Comparison of ENCODE assay signal across 17 cellular contexts in genomic region chr2:70145851-70146739, GRCh38. TPM values are rescaled to one million over a fixed set of nuclear protein-coding genes. Genes with fewer than 3 reads are reported as not detected.
DNase-seq lines count a peak whose midpoint lies in the region; ATAC-seq and TF ChIP-seq lines count a peak whose summit lies in the region.
"Had no signal": no experiment of that assay in that cellular context is flagged by ENCODE, and none has a peak within 500 bp of the region (broad histone marks: within the 10 kb centered on the region; RNA-seq: fewer than 3 reads in every experiment).

No MANE protein-coding gene starts in this region.

- H3K4me3 ChIP-seq in epithelial cell of esophagus (ENCODE audit: low read length) = no peak overlapping the region
- H3K4me3 ChIP-seq: dorsolateral prefrontal cortex, left ventricle myocardium inferior, prostate gland had no signal

- ATAC-seq in stimulated activated naive CD8-positive, alpha-beta T cell treated with anti-CD3 and anti-CD28 coated beads, Interleukin-15, amount 100 ng/mL, for 72 hours = peak; percentile 29
- no peak for ATAC-seq in HG03378 (IDR thresholded peaks at IDR 0.05; ENCODE audit: unreplicated experiment)
- ATAC-seq: PC-3 had no signal

- peak overlapping the region; percentile 39 for H3K27ac Mint-ChIP-seq in activated CD4-positive, alpha-beta memory T cell treated with anti-CD3 and anti-CD28 coated beads for 36 hours
- H3K27ac Mint-ChIP-seq in stimulated activated naive CD8-positive, alpha-beta T cell treated with anti-CD3 and anti-CD28 coated beads, Interleukin-15, amount 100 ng/mL, for 72 hours = peak overlapping the region; percentile 21 to 87

- peak; percentile 45 for DNase-seq in stimulated activated CD4-positive, alpha-beta T cell treated with anti-CD3 and anti-CD28 coated beads, Interleukin-15, amount 100 ng/mL, for 24 hours
- no peak for DNase-seq in stimulated activated CD4-positive, alpha-beta T cell treated with anti-CD3 and anti-CD28 coated beads, Interleukin-4, amount 100 ng/mL, for 1 hour
- DNase-seq in activated CD4-positive, alpha-beta memory T cell treated with anti-CD3 and anti-CD28 coated beads for 36 hours = peak; percentile 66
- DNase-seq in epithelial cell of esophagus (ENCODE audit: low read depth) = peak; percentile 36
- peak in 1 of 2 donors; percentile 54 for DNase-seq in stimulated activated naive CD8-positive, alpha-beta T cell treated with anti-CD3 and anti-CD28 coated beads, Interleukin-15, amount 100 ng/mL, for 72 hours
- no peak for DNase-seq in stimulated activated naive CD4-positive, alpha-beta T cell (lab: John Stamatoyannopoulos, UW)
- DNase-seq in DMS79 (lab: John Stamatoyannopoulos, UW) = no peak
- DNase-seq: activated T-cell treated with anti-CD3 and anti-CD28 coated beads for 4 hours, dorsolateral prefrontal cortex, left ventricle myocardium inferior, MM.1S, NCI-H187 treated with DMSO at 0.1 percent for 48 hours, NCI-H526, PC-3, SK-N-SH had no signal

- no peaks in the 10 kb centered on the region for H3K27me3 Mint-ChIP-seq in activated CD4-positive, alpha-beta memory T cell treated with anti-CD3 and anti-CD28 coated beads for 36 hours
- H3K27me3 Mint-ChIP-seq in stimulated activated naive CD8-positive, alpha-beta T cell treated with anti-CD3 and anti-CD28 coated beads, Interleukin-15, amount 100 ng/mL, for 72 hours = no peaks in the 10 kb centered on the region

- POLR2A ChIA-PET in activated CD4-positive, alpha-beta memory T cell treated with anti-CD3 and anti-CD28 coated beads for 36 hours (lab: Charles Lee) = interaction anchor here (1.0 kb wide), 1 partner anchor 24 kb away, joined by 4 read pairs; no protein-coding TSS in a partner anchor

- no peaks in the 10 kb centered on the region for H3K9me3 Mint-ChIP-seq in activated CD4-positive, alpha-beta memory T cell treated with anti-CD3 and anti-CD28 coated beads for 36 hours
- H3K9me3 Mint-ChIP-seq in stimulated activated naive CD8-positive, alpha-beta T cell treated with anti-CD3 and anti-CD28 coated beads, Interleukin-15, amount 100 ng/mL, for 72 hours = no peaks in the 10 kb centered on the region

- CTCF ChIA-PET in activated CD4-positive, alpha-beta memory T cell treated with anti-CD3 and anti-CD28 coated beads for 36 hours (lab: Charles Lee) = no interaction called here

- H3K4me3 Mint-ChIP-seq in activated CD4-positive, alpha-beta memory T cell treated with anti-CD3 and anti-CD28 coated beads for 36 hours = no peak overlapping the region
- peak overlapping the region; percentile 14 to 50 for H3K4me3 Mint-ChIP-seq in stimulated activated naive CD8-positive, alpha-beta T cell treated with anti-CD3 and anti-CD28 coated beads, Interleukin-15, amount 100 ng/mL, for 72 hours

- intact Hi-C loops in activated CD4-positive, alpha-beta memory T cell treated with anti-CD3 and anti-CD28 coated beads for 36 hours (cut with micrococcal nuclease) = loop anchor here (10.0 kb wide), 1 partner anchor 761 kb away; the partner anchor contains the start of gene GFPT1

- H3K4me1 Mint-ChIP-seq in activated CD4-positive, alpha-beta memory T cell treated with anti-CD3 and anti-CD28 coated beads for 36 hours (ENCODE audit: low read depth) = peaks cover 36% of the 10 kb centered on the region
- peaks cover 43% of the 10 kb centered on the region for H3K4me1 Mint-ChIP-seq in stimulated activated naive CD8-positive, alpha-beta T cell treated with anti-CD3 and anti-CD28 coated beads, Interleukin-15, amount 100 ng/mL, for 72 hours

- no peak for TF ChIP-seq CTCF in epithelial cell of esophagus (IDR thresholded peaks at IDR 0.05; ENCODE audit: insufficient read depth, low read depth, low read length, missing control alignments)

- peaks cover 22% of the 10 kb centered on the region for H3K36me3 Mint-ChIP-seq in activated CD4-positive, alpha-beta memory T cell treated with anti-CD3 and anti-CD28 coated beads for 36 hours

RNA-seq across cellular contexts. Expression of gene C2orf42, which starts 44.7 kb away (rescaled TPM):
- total RNA-seq in activated CD4-positive, alpha-beta memory T cell treated with anti-CD3 and anti-CD28 coated beads for 36 hours = 10 to 100 TPM; 23.5 to 23.9 TPM

RNA-seq across cellular contexts. Expression of gene PCBP1, which starts 58.8 kb away (rescaled TPM):
- 100 to 1,000 TPM; 444 to 449 TPM for total RNA-seq in activated CD4-positive, alpha-beta memory T cell treated with anti-CD3 and anti-CD28 coated beads for 36 hours

Comparison
In these comparisons a context has a peak if more than half of its experiments do, and no peak if none do; other contexts are left out.
1. DNase-seq: peak in stimulated activated CD4-positive, alpha-beta T cell treated with anti-CD3 and anti-CD28 coated beads, Interleukin-15, amount 100 ng/mL, for 24 hours (single experiment), activated CD4-positive, alpha-beta memory T cell treated with anti-CD3 and anti-CD28 coated beads for 36 hours (single experiment) and epithelial cell of esophagus (single experiment); none in stimulated activated CD4-positive, alpha-beta T cell treated with anti-CD3 and anti-CD28 coated beads, Interleukin-4, amount 100 ng/mL, for 1 hour (single experiment), stimulated activated naive CD4-positive, alpha-beta T cell (0 of 6) and DMS79 (single experiment).